Comparison of ENCODE assay signal across 18 cellular contexts in the genomic region with DNA sequence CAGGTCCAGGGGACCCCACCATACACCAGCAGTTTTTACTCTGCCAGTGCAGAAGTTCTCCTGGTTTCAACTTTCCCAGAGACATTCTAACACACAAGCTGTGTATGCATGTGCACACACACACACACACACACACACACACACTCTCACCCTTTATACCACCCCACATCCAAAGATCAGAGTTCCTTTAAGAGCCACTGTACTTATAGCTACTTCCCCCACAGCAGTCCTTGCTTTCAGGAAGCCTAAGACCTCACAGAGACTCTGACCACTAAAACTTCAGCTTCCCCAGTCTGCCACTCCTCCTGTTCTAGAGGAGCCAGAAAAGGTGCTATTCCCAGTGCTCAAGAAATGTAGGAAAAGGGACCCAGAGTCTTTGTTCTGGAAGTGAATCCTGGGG.
DNase-seq lines count a peak whose midpoint lies in the region; ATAC-seq and TF ChIP-seq lines count a peak whose summit lies in the region.
"Had no signal": no experiment of that assay in that cellular context is flagged by ENCODE, and none has a peak within 500 bp of the region (broad histone marks: within the 10 kb centered on the region; RNA-seq: fewer than 3 reads in every experiment).

No MANE protein-coding gene starts in this region.

- H2BK12ac ChIP-seq in mesenchymal stem cell (ENCODE audit: low read length in 2 of 2), result no peak overlapping the region

- no peak overlapping the region; the same call in 1 of the 2 replicates for H3K4me3 Mint-ChIP-seq in HFFc6
- no peak overlapping the region for H3K4me3 Mint-ChIP-seq in stimulated activated effector memory CD8-positive, alpha-beta T cell treated with anti-CD3 and anti-CD28 coated beads, Interleukin-12 subunit alpha, Interleukin-12 subunit beta, amount 100 ng/mL, for 72 hours
- H3K4me3 Mint-ChIP-seq: CD14-positive monocyte had no signal

- no peak for ATAC-seq in stimulated activated effector memory CD8-positive, alpha-beta T cell treated with anti-CD3 and anti-CD28 coated beads, Interleukin-12 subunit alpha, Interleukin-12 subunit beta, amount 100 ng/mL, for 72 hours
- ATAC-seq in omental fat pad (ENCODE audit: low FRiP score) (no peak), GM18502 (IDR thresholded peaks at IDR 0.05; ENCODE audit: poor library complexity, unreplicated experiment) (no peak)

- H4K8ac ChIP-seq in mesenchymal stem cell (ENCODE audit: low read length), result peak overlapping the region; percentile 30

- no peak overlapping the region for H2BK15ac ChIP-seq in mesenchymal stem cell (ENCODE audit: low read depth, poor library complexity, severe bottlenecking)

- peak overlapping the region in 1 of 2 experiments; percentile 75 for H3K4ac ChIP-seq in mesenchymal stem cell (ENCODE audit: low read depth in 1 of 2, low read length in 2 of 2)

- DNase-seq in HFFc6, result no peak
- peak; percentile 34 for DNase-seq in UCSD-AML1 (lab: John Stamatoyannopoulos, UW; ENCODE audit: unreplicated experiment)
- peak; percentile 36 for DNase-seq in mesenchymal stem cell
- no peak for DNase-seq in stimulated activated effector memory CD8-positive, alpha-beta T cell treated with anti-CD3 and anti-CD28 coated beads, Interleukin-12 subunit alpha, Interleukin-12 subunit beta, amount 100 ng/mL, for 72 hours (ENCODE audit: low spot score in 2 of 2)
- no peak for DNase-seq in DMS153 treated with DMSO at 0.1 percent for 48 hours (lab: John Stamatoyannopoulos, UW; ENCODE audit: unreplicated experiment)
- DNase-seq in omental fat pad (ENCODE audit: low spot score), result no peak
- DNase-seq: ACHN; AML-193; DMS79; Karpas-422; NCI-H1436; NCI-H2029; NCI-H2171 treated with DMSO at 0.1 percent for 48 hours; NCI-H446 treated with DMSO at 0.1 percent for 48 hours; NK-92 treated with Interleukin-12 subunit alpha and Interleukin-12 subunit beta, amount 100 ng/mL, for 24 hours had no signal

- peak overlapping the region; percentile 61 for H3K27ac Mint-ChIP-seq in HFFc6
- no peak overlapping the region for H3K27ac Mint-ChIP-seq in stimulated activated effector memory CD8-positive, alpha-beta T cell treated with anti-CD3 and anti-CD28 coated beads, Interleukin-12 subunit alpha, Interleukin-12 subunit beta, amount 100 ng/mL, for 72 hours
- H3K27ac Mint-ChIP-seq: CD14-positive monocyte had no signal

- no peak overlapping the region for H2AFZ ChIP-seq in mesenchymal stem cell (ENCODE audit: low read depth, low read length)

- no peaks in the 10 kb centered on the region for H3K36me3 Mint-ChIP-seq in HFFc6 (ENCODE audit: low read depth)
- H3K36me3 Mint-ChIP-seq in stimulated activated effector memory CD8-positive, alpha-beta T cell treated with anti-CD3 and anti-CD28 coated beads, Interleukin-12 subunit alpha, Interleukin-12 subunit beta, amount 100 ng/mL, for 72 hours, result no peaks in the 10 kb centered on the region
- H3K36me3 Mint-ChIP-seq: CD14-positive monocyte had no signal

- TF ChIP-seq CTCF in HFFc6 (IDR thresholded peaks at IDR 0.05) (no peak), omental fat pad (IDR thresholded peaks at IDR 0.05) (no peak)

- no peak overlapping the region for H3K23ac ChIP-seq in mesenchymal stem cell (ENCODE audit: low read length in 2 of 2)

- no peak overlapping the region for H3K4me3 ChIP-seq in mesenchymal stem cell (ENCODE audit: insufficient read depth in 1 of 2, low read depth in 1 of 2, low read length in 2 of 2)

- no peak overlapping the region for H4K91ac ChIP-seq in mesenchymal stem cell (ENCODE audit: low read length)

- H3K4me1 ChIP-seq in mesenchymal stem cell (ENCODE audit: control insufficient read depth, insufficient read depth, low read depth, low read length), result peaks cover 7% of the 10 kb centered on the region

- no peaks in the 10 kb centered on the region for H3K27me3 ChIP-seq in mesenchymal stem cell (ENCODE audit: control insufficient read depth in 1 of 2, insufficient read depth in 1 of 2, low read length in 2 of 2)

- H3K79me1 ChIP-seq in mesenchymal stem cell (replicated peaks; ENCODE audit: low read length, poor library complexity, severe bottlenecking), result peaks cover 23% of the 10 kb centered on the region

- H3K14ac ChIP-seq in mesenchymal stem cell (ENCODE audit: low read length in 2 of 2), result no peak overlapping the region

- no peak overlapping the region for H3K4me2 ChIP-seq in mesenchymal stem cell (ENCODE audit: low read length, poor library complexity, severe bottlenecking)

- no peaks in the 10 kb centered on the region for H3K9me3 ChIP-seq in KOPT-K1 (ENCODE audit: insufficient read depth, low read length, poor library complexity, severe bottlenecking)
- no peaks in the 10 kb centered on the region for H3K9me3 ChIP-seq in mesenchymal stem cell (ENCODE audit: control insufficient read depth, low read length)

- H3K27ac ChIP-seq in KOPT-K1 (ENCODE audit: low read depth, low read length, poor library complexity, severe bottlenecking) (peak overlapping the region; percentile 56), mesenchymal stem cell (ENCODE audit: low read length, poor library complexity, severe bottlenecking) (no peak overlapping the region)

- no peaks in the 10 kb centered on the region for H3K9me3 Mint-ChIP-seq in HFFc6
- peaks cover 5% of the 10 kb centered on the region for H3K9me3 Mint-ChIP-seq in stimulated activated effector memory CD8-positive, alpha-beta T cell treated with anti-CD3 and anti-CD28 coated beads, Interleukin-12 subunit alpha, Interleukin-12 subunit beta, amount 100 ng/mL, for 72 hours
- H3K9me3 Mint-ChIP-seq: CD14-positive monocyte had no signal

- no peak overlapping the region for H3K18ac ChIP-seq in mesenchymal stem cell (ENCODE audit: low read depth in 1 of 2, low read length in 2 of 2)

- no peak overlapping the region for H2BK120ac ChIP-seq in mesenchymal stem cell (ENCODE audit: low read depth, low read length)

- H3K27me3 Mint-ChIP-seq in HFFc6 (ENCODE audit: insufficient read depth), result no peaks in the 10 kb centered on the region; the same call in 1 of the 2 replicates

- no peak overlapping the region for H2AK5ac ChIP-seq in mesenchymal stem cell (ENCODE audit: low read length, severe bottlenecking)

- H3K4me1 Mint-ChIP-seq in HFFc6 (ENCODE audit: low read depth), result peaks cover 54% of the 10 kb centered on the region
- no peaks in the 10 kb centered on the region for H3K4me1 Mint-ChIP-seq in stimulated activated effector memory CD8-positive, alpha-beta T cell treated with anti-CD3 and anti-CD28 coated beads, Interleukin-12 subunit alpha, Interleukin-12 subunit beta, amount 100 ng/mL, for 72 hours

- no peak overlapping the region for H3K9ac ChIP-seq in mesenchymal stem cell (ENCODE audit: low read length)

- H3K36me3 ChIP-seq in KOPT-K1 (ENCODE audit: insufficient read depth, low read length), result no peaks in the 10 kb centered on the region
- peaks cover 0 to 8% of the 10 kb centered on the region in 2 experiments for H3K36me3 ChIP-seq in mesenchymal stem cell (ENCODE audit: control insufficient read depth in 1 of 2, insufficient read depth in 2 of 2, low read depth in 1 of 2, low read length in 2 of 2)

- H2BK5ac ChIP-seq in mesenchymal stem cell (ENCODE audit: low read depth, low read length, poor library complexity, severe bottlenecking), result no peak overlapping the region

Comparison
In these comparisons a context has a peak if more than half of its experiments do, and no peak if none do; other contexts are left out.
1. DNase-seq: peak in UCSD-AML1 (single experiment) and mesenchymal stem cell (single experiment); none in HFFc6 (single experiment), stimulated activated effector memory CD8-positive, alpha-beta T cell treated with anti-CD3 and anti-CD28 coated beads, Interleukin-12 subunit alpha, Interleukin-12 subunit beta, amount 100 ng/mL, for 72 hours (0 of 2), DMS153 treated with DMSO at 0.1 percent for 48 hours (single experiment) and omental fat pad (single experiment).